Comparison of ENCODE assay signal across 10 cellular contexts in genomic region chr10:17510242-17510908, GRCh38. TPM values are rescaled to one million over a fixed set of nuclear protein-coding genes. Genes with fewer than 3 reads are reported as not detected.
A peak's percentile ranks its signal among the peaks of the same experiment; 100 is the strongest.
DNase-seq lines count a peak whose midpoint lies in the region; ATAC-seq and TF ChIP-seq lines count a peak whose summit lies in the region.
"Had no signal": no experiment of that assay in that cellular context is flagged by ENCODE, and none has a peak within 500 bp of the region (broad histone marks: within the 10 kb centered on the region; RNA-seq: fewer than 3 reads in every experiment).

No MANE protein-coding gene starts in this region.

- H3K36me3 Mint-ChIP-seq in central memory CD8-positive, alpha-beta T cell (ENCODE audit: insufficient read depth) = peaks cover 6% of the 10 kb centered on the region

- H3K4me3 ChIP-seq in osteoblast (ENCODE audit: insufficient read depth, low read length) = no peak overlapping the region

- no peaks in the 10 kb centered on the region for H3K27me3 ChIP-seq in osteoblast (ENCODE audit: insufficient read depth, low read length)

- peaks cover 4% of the 10 kb centered on the region for H3K9me3 Mint-ChIP-seq in central memory CD8-positive, alpha-beta T cell

- H3K4me1 ChIP-seq in osteoblast (ENCODE audit: insufficient read depth, low read length) = peaks cover 42% of the 10 kb centered on the region

- H3K27ac Mint-ChIP-seq in central memory CD8-positive, alpha-beta T cell (ENCODE audit: low read depth) = peak overlapping the region; percentile 87

- H3K4me3 Mint-ChIP-seq in central memory CD8-positive, alpha-beta T cell = peak overlapping the region; percentile 49
- H3K4me3 Mint-ChIP-seq: activated naive CD8-positive, alpha-beta T cell treated with anti-CD3 and anti-CD28 coated beads, Interleukin-2, amount 10 ng/mL, durations not matched to agents 7 days and 5 days had no signal

- H3K27ac ChIP-seq in osteoblast (ENCODE audit: low read depth, low read length) = no peak overlapping the region

- H3K4me2 ChIP-seq in osteoblast (ENCODE audit: insufficient read depth, low read length) = no peak overlapping the region

- H3K4me1 Mint-ChIP-seq in central memory CD8-positive, alpha-beta T cell = peaks cover 71% of the 10 kb centered on the region

- no peaks in the 10 kb centered on the region for H3K36me3 ChIP-seq in osteoblast (ENCODE audit: insufficient read depth, low read length)

- no peaks in the 10 kb centered on the region for H4K20me1 ChIP-seq in osteoblast (ENCODE audit: insufficient read depth, low read length)

- no peak for DNase-seq in central memory CD8-positive, alpha-beta T cell (ENCODE audit: low spot score in 2 of 2)
- no peak for DNase-seq in activated T-cell treated with anti-CD3 and anti-CD28 coated beads, Interleukin-2, amount 50 U/mL, for 48 hours
- DNase-seq in GM19240 (ENCODE audit: insufficient read length, low spot score) (no peak), C1 segment of cervical spinal cord (lab: John Stamatoyannopoulos, UW) (no peak), osteoblast (ENCODE audit: insufficient read length, low spot score, missing footprints) (no peak)
- DNase-seq: activated naive CD8-positive, alpha-beta T cell treated with anti-CD3 and anti-CD28 coated beads, Interleukin-2, amount 10 ng/mL, durations not matched to agents 7 days and 5 days had no signal

- H3K27me3 Mint-ChIP-seq in central memory CD8-positive, alpha-beta T cell = no peaks in the 10 kb centered on the region
- H3K27me3 Mint-ChIP-seq: activated naive CD8-positive, alpha-beta T cell treated with anti-CD3 and anti-CD28 coated beads, Interleukin-2, amount 10 ng/mL, durations not matched to agents 7 days and 5 days had no signal

- TF ChIP-seq CTCF in osteoblast (IDR thresholded peaks at IDR 0.05; ENCODE audit: extremely low read depth, low read depth, low read length) = no peak

- no peak overlapping the region for H2AFZ ChIP-seq in osteoblast (ENCODE audit: low read length)

- ATAC-seq in GM18867 (IDR thresholded peaks at IDR 0.05; ENCODE audit: unreplicated experiment) (peak; percentile 68), GM21786 (IDR thresholded peaks at IDR 0.05; ENCODE audit: unreplicated experiment) (peak; percentile 65), HG03457 (IDR thresholded peaks at IDR 0.05; ENCODE audit: unreplicated experiment) (peak; percentile 53)
- ATAC-seq in central memory CD8-positive, alpha-beta T cell (replicated peaks; ENCODE audit: extremely low read depth, poor library complexity, severe bottlenecking) = no peak

- H3K79me2 ChIP-seq in osteoblast (ENCODE audit: insufficient read depth, low read length) = no peaks in the 10 kb centered on the region

- H3K9me3 ChIP-seq in osteoblast (ENCODE audit: low read depth, low read length) = no peaks in the 10 kb centered on the region

RNA-seq across cellular contexts. Expression of gene ST8SIA6, which starts 56.0 kb away (rescaled TPM):
- 0.36 and 0.88 TPM in 2 replicates for total RNA-seq in osteoblast
- total RNA-seq: fibroblast of villous mesenchyme had no signal
